Comparison of ENCODE assay signal across 3 cellular contexts in genomic region chr15:85875756-85876155, GRCh38.
"Had no signal": no experiment of that assay in that cellular context is flagged by ENCODE, and none has a peak within 500 bp of the region (broad histone marks: within the 10 kb centered on the region; RNA-seq: fewer than 3 reads in every experiment).

No MANE protein-coding gene starts in this region.

- H3K4me3 ChIP-seq: GM12878 had no signal

- ATAC-seq: GM12878 had no signal

- DNase-seq: GDM1, GF-D8 had no signal
